ENCODE assay signal across 8 cellular contexts in the genomic region with DNA sequence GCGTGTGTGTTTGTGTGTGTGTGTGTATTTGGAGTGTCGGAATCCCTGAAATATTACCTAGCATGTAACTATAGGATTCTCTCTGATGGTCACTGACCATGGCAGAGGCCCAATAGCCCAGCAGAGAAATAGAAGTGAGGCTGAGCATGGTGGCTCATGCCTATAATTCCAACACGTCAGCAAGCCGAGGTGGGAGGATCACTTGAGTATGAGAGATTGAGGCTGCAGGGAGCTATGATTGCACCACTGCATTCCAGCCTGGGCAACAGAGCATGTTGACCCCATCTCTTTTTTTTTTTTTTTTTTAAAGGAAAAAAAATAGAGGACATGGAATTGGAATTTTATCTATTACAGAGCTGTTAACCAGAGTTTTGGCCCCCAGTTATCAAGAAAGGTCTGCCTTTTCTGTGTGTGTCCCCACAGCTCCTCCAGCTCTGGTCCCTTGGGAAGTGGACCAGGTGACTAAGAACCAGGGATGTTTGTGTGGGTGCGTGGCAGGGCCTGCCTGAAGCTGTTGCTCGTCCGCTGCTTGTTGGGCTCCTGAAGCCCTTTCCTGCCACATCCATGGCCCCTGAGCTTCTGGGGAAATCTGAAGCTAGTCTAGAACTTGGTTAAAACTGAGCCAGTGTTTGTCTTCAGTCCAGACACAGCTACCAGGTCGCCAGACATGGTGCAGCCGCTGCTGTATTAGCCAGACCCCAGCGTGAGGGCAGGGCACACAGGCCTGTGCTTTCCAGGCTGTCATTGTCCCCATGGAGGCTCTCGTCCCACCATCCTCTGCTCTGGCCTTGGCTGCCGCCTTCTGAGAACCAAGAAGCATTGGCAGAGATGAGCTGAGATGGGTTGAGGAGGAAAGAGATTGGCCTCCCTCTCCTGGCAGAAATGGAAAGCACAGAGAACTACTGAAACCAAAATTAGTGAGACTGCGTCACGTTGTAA.
DNase-seq lines count a peak whose midpoint lies in the region; ATAC-seq and TF ChIP-seq lines count a peak whose summit lies in the region.

No MANE protein-coding gene starts in this region.

- H4K20me1 ChIP-seq in MM.1S (ENCODE audit: insufficient read depth, low read length), result no peaks in the 10 kb centered on the region

- no peaks in the 10 kb centered on the region for H3F3A ChIP-seq in MM.1S (ENCODE audit: insufficient read depth, low read length)

- H3K79me2 ChIP-seq in MM.1S (ENCODE audit: low read length), result no peaks in the 10 kb centered on the region

- DNase-seq in AG10803 (ENCODE audit: low read depth) (peak; percentile 69), MM.1S (peak; percentile 15), anterior cingulate cortex (lab: John Stamatoyannopoulos, UW) (peak in 56 of 58 donors; percentile 10 to 87 (median 66)), hypothalamus (lab: John Stamatoyannopoulos, UW) (peak in 46 of 51 donors; percentile 8 to 85 (median 55)), smooth muscle cell of the brain vasculature (ENCODE audit: low read depth, low spot score) (peak; percentile 29), T-helper 1 cell (no peak)

- H2AFZ ChIP-seq in MM.1S (ENCODE audit: low read length), result peak overlapping the region; percentile 63

- no peak overlapping the region; the same call in 1 of the 2 replicates for H3K4me3 ChIP-seq in AG10803 (ENCODE audit: low read length)
- no peak overlapping the region for H3K4me3 ChIP-seq in MM.1S (ENCODE audit: low read length)

- no peaks in the 10 kb centered on the region for H3K4me1 ChIP-seq in MM.1S (ENCODE audit: low read length)

- H3K36me3 ChIP-seq in MM.1S (replicated peaks; ENCODE audit: insufficient read depth, low read length), result no peaks in the 10 kb centered on the region

- H3K27ac ChIP-seq in MM.1S (ENCODE audit: low read length), result no peak overlapping the region

- ATAC-seq in GM21381 (IDR thresholded peaks at IDR 0.05; ENCODE audit: unreplicated experiment), result no peak
- ATAC-seq in GM18519 (IDR thresholded peaks at IDR 0.05; ENCODE audit: low FRiP score, unreplicated experiment), result no peak

- no peaks in the 10 kb centered on the region for H3K9me2 ChIP-seq in MM.1S (replicated peaks; ENCODE audit: insufficient read depth, low read length)

- H3K27me3 ChIP-seq in MM.1S (replicated peaks; ENCODE audit: insufficient read depth, low read length), result no peaks in the 10 kb centered on the region

- no peaks in the 10 kb centered on the region for H3K9me3 ChIP-seq in MM.1S (replicated peaks; ENCODE audit: insufficient read depth, low read length)

- H3K9ac ChIP-seq in MM.1S (ENCODE audit: low read length), result no peak overlapping the region

- TF ChIP-seq CTCF in AG10803 (conservative IDR thresholded peaks at IDR 0.05; ENCODE audit: low read length), result peak; percentile 83
- peak; percentile 44 for TF ChIP-seq CTCF in MM.1S (IDR thresholded peaks at IDR 0.05; ENCODE audit: low read length)

- peak overlapping the region; percentile 20; the same call in 1 of the 2 replicates for H3K4me2 ChIP-seq in MM.1S (ENCODE audit: low read depth, low read length)

Comparison
In these comparisons a context has a peak if more than half of its experiments do, and no peak if none do; other contexts are left out.
1. DNase-seq: peak in AG10803 (single experiment), MM.1S (single experiment), anterior cingulate cortex (56 of 58), hypothalamus (46 of 51) and smooth muscle cell of the brain vasculature (single experiment); none in T-helper 1 cell (0 of 5).